8 cellular contexts compared by ENCODE assay signal in genomic region chrX:24026403-24026801, GRCh38. TPM values are rescaled to one million over a fixed set of nuclear protein-coding genes. Genes with fewer than 3 reads are reported as not detected.
DNase-seq lines count a peak whose midpoint lies in the region; ATAC-seq lines count a peak whose summit lies in the region.

No MANE protein-coding gene starts in this region.

- H3K9me3 Mint-ChIP-seq in activated T-cell treated with anti-CD3 and anti-CD28 coated beads, Interleukin-2, amount 50 U/mL, for 72 hours = no peaks in the 10 kb centered on the region
- H3K9me3 Mint-ChIP-seq in activated CD4-positive, alpha-beta memory T cell treated with anti-CD3 and anti-CD28 coated beads for 36 hours = no peaks in the 10 kb centered on the region
- no peaks in the 10 kb centered on the region for H3K9me3 Mint-ChIP-seq in stimulated activated memory B cell treated with anti-CD40 and anti-IgM and Interleukin-4, amounts not matched to agents 10 μg/mL and 1 μg/mL and 100 μg/mL, for 72 hours

- H3K27ac Mint-ChIP-seq in activated T-cell treated with anti-CD3 and anti-CD28 coated beads, Interleukin-2, amount 50 U/mL, for 72 hours = peak overlapping the region; percentile 81
- H3K27ac Mint-ChIP-seq in activated CD4-positive, alpha-beta memory T cell treated with anti-CD3 and anti-CD28 coated beads for 36 hours = peak overlapping the region; percentile 93
- H3K27ac Mint-ChIP-seq in stimulated activated memory B cell treated with anti-CD40 and anti-IgM and Interleukin-4, amounts not matched to agents 10 μg/mL and 1 μg/mL and 100 μg/mL, for 72 hours = peak overlapping the region; percentile 79

- peaks cover 12% of the 10 kb centered on the region for H3K4me1 Mint-ChIP-seq in activated T-cell treated with anti-CD3 and anti-CD28 coated beads, Interleukin-2, amount 50 U/mL, for 72 hours (ENCODE audit: low read depth)
- peaks cover 13% of the 10 kb centered on the region for H3K4me1 Mint-ChIP-seq in activated CD4-positive, alpha-beta memory T cell treated with anti-CD3 and anti-CD28 coated beads for 36 hours (ENCODE audit: low read depth)
- peaks cover 4% of the 10 kb centered on the region for H3K4me1 Mint-ChIP-seq in stimulated activated memory B cell treated with anti-CD40 and anti-IgM and Interleukin-4, amounts not matched to agents 10 μg/mL and 1 μg/mL and 100 μg/mL, for 72 hours

- ATAC-seq in activated T-cell treated with anti-CD3 and anti-CD28 coated beads, Interleukin-2, amount 50 U/mL, for 72 hours (replicated peaks in 1 of 2) = no peak
- ATAC-seq in stimulated activated memory B cell treated with anti-CD40 and anti-IgM and Interleukin-4, amounts not matched to agents 10 μg/mL and 1 μg/mL and 100 μg/mL, for 72 hours = no peak
- ATAC-seq in GM19467 (IDR thresholded peaks at IDR 0.05; ENCODE audit: unreplicated experiment) = no peak
- no peak for ATAC-seq in GM21717 (IDR thresholded peaks at IDR 0.05; ENCODE audit: unreplicated experiment)
- ATAC-seq in GM21526 (IDR thresholded peaks at IDR 0.05; ENCODE audit: low FRiP score, unreplicated experiment) = no peak

- CTCF ChIA-PET in activated CD4-positive, alpha-beta memory T cell treated with anti-CD3 and anti-CD28 coated beads for 36 hours (lab: Charles Lee) = interaction anchor here (1.0 to 4.2 kb wide), 5 partner anchors 28 to 233 kb away, joined by 3 to 36 read pairs (median 3); partner anchors contain the start of genes APOO, CXorf58 and EIF2S3

- peaks cover 7 to 22% of the 10 kb centered on the region in 2 donors for H3K36me3 Mint-ChIP-seq in activated T-cell treated with anti-CD3 and anti-CD28 coated beads, Interleukin-2, amount 50 U/mL, for 72 hours (ENCODE audit: insufficient read depth in 2 of 2)
- peaks cover 7% of the 10 kb centered on the region for H3K36me3 Mint-ChIP-seq in activated CD4-positive, alpha-beta memory T cell treated with anti-CD3 and anti-CD28 coated beads for 36 hours
- no peaks in the 10 kb centered on the region for H3K36me3 Mint-ChIP-seq in stimulated activated memory B cell treated with anti-CD40 and anti-IgM and Interleukin-4, amounts not matched to agents 10 μg/mL and 1 μg/mL and 100 μg/mL, for 72 hours

- peak overlapping the region; percentile 84 to 95 for H3K4me3 Mint-ChIP-seq in activated T-cell treated with anti-CD3 and anti-CD28 coated beads, Interleukin-2, amount 50 U/mL, for 72 hours
- H3K4me3 Mint-ChIP-seq in activated CD4-positive, alpha-beta memory T cell treated with anti-CD3 and anti-CD28 coated beads for 36 hours = peak overlapping the region; percentile 84
- peak overlapping the region; percentile 77 for H3K4me3 Mint-ChIP-seq in stimulated activated memory B cell treated with anti-CD40 and anti-IgM and Interleukin-4, amounts not matched to agents 10 μg/mL and 1 μg/mL and 100 μg/mL, for 72 hours

- H3K27me3 Mint-ChIP-seq in activated T-cell treated with anti-CD3 and anti-CD28 coated beads, Interleukin-2, amount 50 U/mL, for 72 hours (ENCODE audit: low read depth) = peaks cover 23% of the 10 kb centered on the region
- H3K27me3 Mint-ChIP-seq in activated CD4-positive, alpha-beta memory T cell treated with anti-CD3 and anti-CD28 coated beads for 36 hours = no peaks in the 10 kb centered on the region
- no peaks in the 10 kb centered on the region for H3K27me3 Mint-ChIP-seq in stimulated activated memory B cell treated with anti-CD40 and anti-IgM and Interleukin-4, amounts not matched to agents 10 μg/mL and 1 μg/mL and 100 μg/mL, for 72 hours

- no peak for DNase-seq in activated T-cell treated with anti-CD3 and anti-CD28 coated beads, Interleukin-2, amount 50 U/mL, for 72 hours
- no peak for DNase-seq in activated T-cell treated with anti-CD3 and anti-CD28 coated beads for 4 hours
- no peak for DNase-seq in activated CD4-positive, alpha-beta memory T cell treated with anti-CD3 and anti-CD28 coated beads for 36 hours

- H3K4me3 ChIP-seq in iPS-11a (ENCODE audit: low read depth, low read length) = peak overlapping the region; percentile 49

- intact Hi-C loops in activated CD4-positive, alpha-beta memory T cell treated with anti-CD3 and anti-CD28 coated beads for 36 hours (cut with micrococcal nuclease) = loop anchor here (5.0 kb wide), 1 partner anchor 244 kb away; the partner anchor contains the start of gene SAT1

- POLR2A ChIA-PET in activated CD4-positive, alpha-beta memory T cell treated with anti-CD3 and anti-CD28 coated beads for 36 hours (lab: Charles Lee) = interaction anchor here (0.8 to 3.9 kb wide), 3 partner anchors 9 to 28 kb away, joined by 3 to 22 read pairs (median 14); partner anchors contain the start of gene EIF2S3

RNA-seq across cellular contexts. Expression of gene KLHL15, which starts 0.6 kb away (rescaled TPM):
- 10 to 100 TPM; 17.9 to 19.9 TPM for total RNA-seq in activated T-cell treated with anti-CD3 and anti-CD28 coated beads, Interleukin-2, amount 50 U/mL, for 72 hours
- 1 to 10 TPM; 9.3 to 9.7 TPM for total RNA-seq in activated CD4-positive, alpha-beta memory T cell treated with anti-CD3 and anti-CD28 coated beads for 36 hours

RNA-seq across cellular contexts. Expression of gene EIF2S3, which starts 28.4 kb away (rescaled TPM):
- 100 to 1,000 TPM; 320 to 443 TPM for total RNA-seq in activated T-cell treated with anti-CD3 and anti-CD28 coated beads, Interleukin-2, amount 50 U/mL, for 72 hours
- total RNA-seq in activated CD4-positive, alpha-beta memory T cell treated with anti-CD3 and anti-CD28 coated beads for 36 hours = 100 to 1,000 TPM; 282 to 295 TPM
